Comparison of ENCODE assay signal across 3 cellular contexts in genomic region chr3:22617372-22617771, GRCh38.
"Had no signal": no experiment of that assay in that cellular context is flagged by ENCODE, and none has a peak within 500 bp of the region (broad histone marks: within the 10 kb centered on the region; RNA-seq: fewer than 3 reads in every experiment).

No MANE protein-coding gene starts in this region.

- DNase-seq: GDM1, GF-D8 had no signal

- ATAC-seq: GM12878 had no signal

- H3K4me3 ChIP-seq: GM12878 had no signal
